16 cellular contexts compared by ENCODE assay signal in genomic region chr15:85756411-85757072, GRCh38. TPM values are rescaled to one million over a fixed set of nuclear protein-coding genes. Genes with fewer than 3 reads are reported as not detected.
A peak's percentile ranks its signal among the peaks of the same experiment; 100 is the strongest.
DNase-seq lines count a peak whose midpoint lies in the region; TF ChIP-seq lines count a peak whose summit lies in the region.
"Had no signal": no experiment of that assay in that cellular context is flagged by ENCODE, and none has a peak within 500 bp of the region (broad histone marks: within the 10 kb centered on the region; RNA-seq: fewer than 3 reads in every experiment).

No MANE protein-coding gene starts in this region.

- TF ChIP-seq EP300 in ovary (IDR thresholded peaks at IDR 0.05): no peak

- intact Hi-C loops in ovary (cut with DNase I): no loop called here

- H3K4me3 ChIP-seq in ovary: no peak overlapping the region
- no peak overlapping the region for H3K4me3 ChIP-seq in WERI-Rb-1 (ENCODE audit: low read depth, low read length)
- H3K4me3 ChIP-seq: thoracic aorta had no signal

- H3K36me3 ChIP-seq in ovary (no peaks in the 10 kb centered on the region), WERI-Rb-1 (no peaks in the 10 kb centered on the region; the same call in none of the 2 replicates)
- H3K36me3 ChIP-seq: thoracic aorta had no signal

- WGBS in ovary, 3 donors: 91 to 97% (median 96%) methylated on average over 9 of the region's 9 CpGs

- H3K27ac ChIP-seq in ovary: no peak overlapping the region
- H3K27ac ChIP-seq in WERI-Rb-1: no peak overlapping the region
- H3K27ac ChIP-seq: thoracic aorta had no signal

- no peak for TF ChIP-seq POLR2A in ovary (IDR thresholded peaks at IDR 0.05)

- H3K27me3 ChIP-seq in ovary: no peaks in the 10 kb centered on the region
- no peaks in the 10 kb centered on the region for H3K27me3 ChIP-seq in WERI-Rb-1 (ENCODE audit: insufficient read depth, low read depth, severe bottlenecking)

- TF ChIP-seq CTCF in ovary (IDR thresholded peaks at IDR 0.05) (no peak), WERI-Rb-1 (IDR thresholded peaks at IDR 0.05; ENCODE audit: low read depth, low read length) (no peak)

- peaks cover 3% of the 10 kb centered on the region for H3K4me1 ChIP-seq in ovary (ENCODE audit: insufficient read depth)

- peak; percentile 49 for DNase-seq in AG20443 (ENCODE audit: low spot score)
- DNase-seq in MV-4-11 (lab: John Stamatoyannopoulos, UW): peak; percentile 31
- peak; percentile 79 for DNase-seq in cerebellum (ENCODE audit: low spot score)
- DNase-seq in ovary: peak in 3 of 5 donors; percentile 14 to 19 (median 17)
- DNase-seq in DMS79 treated with DMSO at 0.1 percent for 48 hours (lab: John Stamatoyannopoulos, UW): no peak
- DNase-seq in SHP77 (lab: John Stamatoyannopoulos, UW): no peak
- DNase-seq in stimulated activated naive CD4-positive, alpha-beta T cell (lab: John Stamatoyannopoulos, UW): no peak
- no peak for DNase-seq in WERI-Rb-1
- DNase-seq: activated CD4-positive, alpha-beta memory T cell treated with anti-CD3 and anti-CD28 coated beads, Interleukin-2, amount 10 ng/mL, durations not matched to agents 7 days and 5 days; activated T-cell treated with anti-CD3 and anti-CD28 coated beads, Interleukin-2, amount 50 U/mL, for 4 hours; IMR-90; mesenchymal stem cell; NCI-H187 treated with DMSO at 0.1 percent for 48 hours; NCI-H345; SW 1271 had no signal

- no peaks in the 10 kb centered on the region for H3K9me3 ChIP-seq in ovary
- H3K9me3 ChIP-seq in WERI-Rb-1 (ENCODE audit: severe bottlenecking): no peaks in the 10 kb centered on the region
- H3K9me3 ChIP-seq: thoracic aorta had no signal

RNA-seq across cellular contexts. Expression of gene KLHL25, which starts 38.2 kb away (rescaled TPM):
- 38.5 TPM for total RNA-seq in cerebellum
- 1 to 10 TPM; 5.3 to 9.6 (median 7.1) TPM for total RNA-seq in ovary
- 1 to 10 TPM in 1 of 2 donors, under 1 TPM in 1; 0.58 to 3.2 TPM for polyA plus RNA-seq in ovary

Comparison
In these comparisons a context has a peak if more than half of its experiments do, and no peak if none do; other contexts are left out.
1. DNase-seq: peak in AG20443 (single experiment), MV-4-11 (single experiment), cerebellum (single experiment) and ovary (3 of 5); none in DMS79 treated with DMSO at 0.1 percent for 48 hours (single experiment), SHP77 (0 of 2), stimulated activated naive CD4-positive, alpha-beta T cell (0 of 6) and WERI-Rb-1 (single experiment).